Comparison of ENCODE assay signal across 8 cellular contexts in the genomic region with DNA sequence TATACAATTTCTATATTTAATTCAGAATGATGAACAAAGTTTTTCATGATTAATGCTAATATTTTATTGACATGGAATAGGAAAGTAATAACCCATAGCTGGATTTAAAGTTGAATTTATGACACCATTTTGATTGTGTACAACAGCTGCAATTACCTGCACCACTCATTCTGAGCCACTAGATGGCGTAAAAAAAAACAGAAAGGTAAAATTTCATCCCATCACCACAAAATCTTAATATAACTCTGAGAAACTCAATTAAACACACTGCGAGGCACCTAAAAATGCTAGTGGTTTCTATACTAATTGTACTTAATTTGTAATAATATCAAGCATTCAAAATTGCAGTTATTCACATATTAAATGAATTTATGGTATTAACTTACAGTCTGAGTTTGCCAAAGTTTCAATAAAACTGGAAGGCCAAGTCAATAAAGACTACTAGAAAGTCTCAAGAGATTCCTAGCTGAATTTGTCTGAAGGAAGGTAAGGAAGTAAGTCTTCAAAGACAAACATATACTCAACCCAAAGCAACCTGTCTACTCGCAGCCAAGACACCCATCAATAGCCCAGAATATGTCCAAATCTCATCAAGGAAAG.
DNase-seq lines count a peak whose midpoint lies in the region; ATAC-seq and TF ChIP-seq lines count a peak whose summit lies in the region.

No MANE protein-coding gene starts in this region.

- no peaks in the 10 kb centered on the region for H3K4me1 Mint-ChIP-seq in CD4-positive, CD25-positive, alpha-beta regulatory T cell
- peaks cover 5% of the 10 kb centered on the region in 2 experiments for H3K4me1 Mint-ChIP-seq in H9
- no peaks in the 10 kb centered on the region for H3K4me1 Mint-ChIP-seq in activated CD4-positive, alpha-beta memory T cell treated with anti-CD3 and anti-CD28 coated beads, Interleukin-2, amount 10 ng/mL, durations not matched to agents 7 days and 5 days

- WGBS in H9 (ENCODE audit: extremely low coverage, insufficient read length, low lambda C conversion rate): no CpG with 5 or more reads among the region's 3 CpGs
- 55% methylated on average over 3 of the region's 3 CpGs for WGBS in suprapubic skin

- H3K56ac ChIP-seq in H9 (ENCODE audit: insufficient read length, low read depth, low read length): no peak overlapping the region

- H3K9me3 Mint-ChIP-seq in CD4-positive, CD25-positive, alpha-beta regulatory T cell: no peaks in the 10 kb centered on the region
- H3K9me3 Mint-ChIP-seq in H9: no peaks in the 10 kb centered on the region
- no peaks in the 10 kb centered on the region for H3K9me3 Mint-ChIP-seq in activated CD4-positive, alpha-beta memory T cell treated with anti-CD3 and anti-CD28 coated beads, Interleukin-2, amount 10 ng/mL, durations not matched to agents 7 days and 5 days

- no peak overlapping the region for H3K27ac Mint-ChIP-seq in CD4-positive, CD25-positive, alpha-beta regulatory T cell
- H3K27ac Mint-ChIP-seq in H9: no peak overlapping the region
- H3K27ac Mint-ChIP-seq in activated CD4-positive, alpha-beta memory T cell treated with anti-CD3 and anti-CD28 coated beads, Interleukin-2, amount 10 ng/mL, durations not matched to agents 7 days and 5 days: no peak overlapping the region

- H2BK120ac ChIP-seq in H9 (ENCODE audit: low read depth, low read length, poor library complexity, severe bottlenecking): no peak overlapping the region

- H2AFZ ChIP-seq in H9 (ENCODE audit: low read length): no peak overlapping the region

- no peak overlapping the region for H4K5ac ChIP-seq in H9 (ENCODE audit: insufficient read length, low read depth, low read length)

- no peak overlapping the region for H3K4me2 ChIP-seq in H9 (ENCODE audit: insufficient read depth, insufficient read length, low read length)

- no peaks in the 10 kb centered on the region for H3K36me3 ChIP-seq in CD4-positive, CD25-positive, alpha-beta regulatory T cell (ENCODE audit: control insufficient read depth, insufficient read depth, low read length)
- H3K36me3 ChIP-seq in Peyer's patch: no peaks in the 10 kb centered on the region
- no peaks in the 10 kb centered on the region for H3K36me3 ChIP-seq in suprapubic skin

- no peak for TF ChIP-seq EP300 in suprapubic skin (IDR thresholded peaks at IDR 0.05)

- peaks cover 5% of the 10 kb centered on the region for H3K36me3 Mint-ChIP-seq in CD4-positive, CD25-positive, alpha-beta regulatory T cell
- no peaks in the 10 kb centered on the region for H3K36me3 Mint-ChIP-seq in H9 (ENCODE audit: insufficient read depth in 1 of 3, low read depth in 3 of 3)
- H3K36me3 Mint-ChIP-seq in activated CD4-positive, alpha-beta memory T cell treated with anti-CD3 and anti-CD28 coated beads, Interleukin-2, amount 10 ng/mL, durations not matched to agents 7 days and 5 days (ENCODE audit: low read depth): no peaks in the 10 kb centered on the region

- H3K27ac ChIP-seq in CD4-positive, CD25-positive, alpha-beta regulatory T cell (ENCODE audit: insufficient read depth, low read length, poor library complexity, severe bottlenecking): no peak overlapping the region
- H3K27ac ChIP-seq in H9 (ENCODE audit: insufficient read length, low read depth, low read length) (no peak overlapping the region), Peyer's patch (no peak overlapping the region), suprapubic skin (no peak overlapping the region)

- TF ChIP-seq CTCF in H9 (conservative IDR thresholded peaks at IDR 0.05) (peak; percentile 79), Peyer's patch (IDR thresholded peaks at IDR 0.05) (peak; percentile 33 to 78 (median 63)), fibroblast of pulmonary artery (IDR thresholded peaks at IDR 0.05; ENCODE audit: low read length, missing control alignments) (peak; percentile 79), suprapubic skin (IDR thresholded peaks at IDR 0.05) (peak; percentile 38 to 76)

- no peak overlapping the region for H3K14ac ChIP-seq in H9 (ENCODE audit: insufficient read depth, low read length)

- no peak overlapping the region for H2BK12ac ChIP-seq in H9 (ENCODE audit: insufficient read length, low read depth, low read length)

- no peak overlapping the region for H3K4me3 Mint-ChIP-seq in CD4-positive, CD25-positive, alpha-beta regulatory T cell
- H3K4me3 Mint-ChIP-seq in H9: no peak overlapping the region
- no peak overlapping the region for H3K4me3 Mint-ChIP-seq in activated CD4-positive, alpha-beta memory T cell treated with anti-CD3 and anti-CD28 coated beads, Interleukin-2, amount 10 ng/mL, durations not matched to agents 7 days and 5 days

- H3K4ac ChIP-seq in H9 (ENCODE audit: low read depth, low read length): no peak overlapping the region

- H3K23ac ChIP-seq in H9 (ENCODE audit: insufficient read length, low read depth, low read length): no peak overlapping the region

- H3K9me3 ChIP-seq in CD4-positive, CD25-positive, alpha-beta regulatory T cell (ENCODE audit: control insufficient read depth in 2 of 2, low read length in 2 of 2): no peaks in the 10 kb centered on the region
- H3K9me3 ChIP-seq in H9 (ENCODE audit: control insufficient read depth, low read depth, low read length) (no peaks in the 10 kb centered on the region), Peyer's patch (no peaks in the 10 kb centered on the region), suprapubic skin (no peaks in the 10 kb centered on the region)

- H2BK5ac ChIP-seq in H9 (ENCODE audit: insufficient read length, low read length): no peak overlapping the region

- TF ChIP-seq POLR2A in Peyer's patch (IDR thresholded peaks at IDR 0.05) (no peak), suprapubic skin (IDR thresholded peaks at IDR 0.05) (no peak)

- H3K27me3 Mint-ChIP-seq in CD4-positive, CD25-positive, alpha-beta regulatory T cell: peaks cover 17% of the 10 kb centered on the region
- peaks cover 8% of the 10 kb centered on the region for H3K27me3 Mint-ChIP-seq in H9 (ENCODE audit: low read depth)
- peaks cover 4% of the 10 kb centered on the region for H3K27me3 Mint-ChIP-seq in activated CD4-positive, alpha-beta memory T cell treated with anti-CD3 and anti-CD28 coated beads, Interleukin-2, amount 10 ng/mL, durations not matched to agents 7 days and 5 days

- no peak overlapping the region for H2BK20ac ChIP-seq in H9 (ENCODE audit: low read depth, low read length, poor library complexity, severe bottlenecking)

- ATAC-seq in CD4-positive, CD25-positive, alpha-beta regulatory T cell (ENCODE audit: low read depth in 2 of 2): no peak
- no peak for ATAC-seq in GM21717 (IDR thresholded peaks at IDR 0.05; ENCODE audit: unreplicated experiment)

- no peak overlapping the region for H2AK5ac ChIP-seq in H9 (ENCODE audit: insufficient read length, low read length)

- POLR2A ChIA-PET in activated CD4-positive, alpha-beta memory T cell treated with anti-CD3 and anti-CD28 coated beads, Interleukin-2, amount 10 ng/mL, durations not matched to agents 7 days and 5 days (lab: Charles Lee): interaction anchor here (0.5 to 0.9 kb wide), 2 partner anchors 188 to 326 kb away, joined by 3 read pairs; no protein-coding TSS in a partner anchor

- no peak overlapping the region for H3K18ac ChIP-seq in H9 (ENCODE audit: insufficient read length, low read depth, low read length)

- H3K4me3 ChIP-seq in CD4-positive, CD25-positive, alpha-beta regulatory T cell (ENCODE audit: low read depth, low read length): no peak overlapping the region
- no peak overlapping the region for H3K4me3 ChIP-seq in Peyer's patch
- H3K4me3 ChIP-seq in fibroblast of pulmonary artery (replicated peaks; ENCODE audit: low read depth, low read length): no peak overlapping the region
- no peak overlapping the region for H3K4me3 ChIP-seq in suprapubic skin

- H3K79me1 ChIP-seq in H9 (ENCODE audit: insufficient read depth, low read depth, low read length, poor library complexity, severe bottlenecking): no peaks in the 10 kb centered on the region

- no peaks in the 10 kb centered on the region for H4K20me1 ChIP-seq in H9 (ENCODE audit: control insufficient read depth, insufficient read depth, insufficient read length)

- H3K79me2 ChIP-seq in H9 (ENCODE audit: insufficient read depth, low read length): no peaks in the 10 kb centered on the region

- H2BK15ac ChIP-seq in H9 (ENCODE audit: low read depth, low read length): no peak overlapping the region

- H4K91ac ChIP-seq in H9 (ENCODE audit: insufficient read length, low read depth, low read length): no peak overlapping the region

- H3K9ac ChIP-seq in H9 (ENCODE audit: extremely low read depth, insufficient read length, low read length): no peak overlapping the region

- no peaks in the 10 kb centered on the region for H3K4me1 ChIP-seq in CD4-positive, CD25-positive, alpha-beta regulatory T cell (ENCODE audit: control insufficient read depth, insufficient read depth, low read length, poor library complexity, severe bottlenecking)
- H3K4me1 ChIP-seq in H9 (ENCODE audit: insufficient read depth, low read length) (no peaks in the 10 kb centered on the region), Peyer's patch (peaks cover 0 to 6% (median 0%) of the 10 kb centered on the region in 4 donors), suprapubic skin (peaks cover 5% of the 10 kb centered on the region)

- no peaks in the 10 kb centered on the region for H3K27me3 ChIP-seq in CD4-positive, CD25-positive, alpha-beta regulatory T cell (ENCODE audit: control insufficient read depth, insufficient read depth, low read length)
- no peaks in the 10 kb centered on the region for H3K27me3 ChIP-seq in H9 (ENCODE audit: insufficient read depth, low read length)
- H3K27me3 ChIP-seq in Peyer's patch: no peaks in the 10 kb centered on the region
- no peaks in the 10 kb centered on the region for H3K27me3 ChIP-seq in suprapubic skin

- H3K23me2 ChIP-seq in H9 (ENCODE audit: insufficient read length, low read depth, low read length, poor library complexity, severe bottlenecking): no peaks in the 10 kb centered on the region

- no peak overlapping the region for H3T11ph ChIP-seq in H9 (ENCODE audit: low read length)

- peak in 2 of 3 donors; percentile 35 to 46 for DNase-seq in CD4-positive, CD25-positive, alpha-beta regulatory T cell
- no peak for DNase-seq in H9
- no peak for DNase-seq in Peyer's patch
- DNase-seq in fibroblast of pulmonary artery (ENCODE audit: low read depth): peak; percentile 41
- no peak for DNase-seq in suprapubic skin (ENCODE audit: low spot score in 2 of 2)
- DNase-seq in cerebellar cortex (ENCODE audit: low spot score): no peak
- DNase-seq in activated CD4-positive, alpha-beta memory T cell treated with anti-CD3 and anti-CD28 coated beads, Interleukin-2, amount 10 ng/mL, durations not matched to agents 7 days and 5 days: no peak

- CTCF ChIA-PET in activated CD4-positive, alpha-beta memory T cell treated with anti-CD3 and anti-CD28 coated beads, Interleukin-2, amount 10 ng/mL, durations not matched to agents 7 days and 5 days (lab: Charles Lee): interaction anchor here (0.7 to 5.2 kb wide), 21 partner anchors 9 to 820 kb away, joined by 3 to 47 read pairs (median 4); a partner anchor contains a TSS

- no peak overlapping the region for H4K8ac ChIP-seq in H9 (replicated peaks; ENCODE audit: insufficient read length, low read depth, low read length)

Comparison
In these comparisons a context has a peak if more than half of its experiments do, and no peak if none do; other contexts are left out.
1. DNase-seq: peak in CD4-positive, CD25-positive, alpha-beta regulatory T cell (2 of 3) and fibroblast of pulmonary artery (single experiment); none in H9 (single experiment), Peyer's patch (0 of 3), suprapubic skin (0 of 2), cerebellar cortex (single experiment) and activated CD4-positive, alpha-beta memory T cell treated with anti-CD3 and anti-CD28 coated beads, Interleukin-2, amount 10 ng/mL, durations not matched to agents 7 days and 5 days (single experiment).
2. Peak in every context shown above with its lines, with median percentiles within 50 percentile points of each other: CTCF ChIP-seq.